In genomic region chr6:119148102-119148824, GRCh38 we compare ENCODE assay signal across 8 cellular contexts.
DNase-seq lines count a peak whose midpoint lies in the region; ATAC-seq, FAIRE-seq and TF ChIP-seq lines count a peak whose summit lies in the region.

No MANE protein-coding gene starts in this region.

- POLR2A ChIA-PET in CD4-positive, alpha-beta T cell (lab: Charles Lee): no interaction called here

- CTCF ChIA-PET in CD4-positive, alpha-beta T cell (lab: Charles Lee): no interaction called here

- intact Hi-C loops in pancreas (cut with DNase I): no loop called here
- intact Hi-C loops in CD4-positive, alpha-beta T cell (cut with DNase I, micrococcal nuclease): no loop called here

- H3K4me3 Mint-ChIP-seq in CD4-positive, alpha-beta T cell: no peak overlapping the region

- H3K4me1 Mint-ChIP-seq in CD4-positive, alpha-beta T cell (ENCODE audit: low read depth): peaks cover 16% of the 10 kb centered on the region

- peak overlapping the region in 2 of 4 donors; percentile 17 to 40 for H3K4me3 ChIP-seq in pancreas

- FAIRE-seq in pancreas (lab: Jason Lieb, UNC): no peak

- no peak overlapping the region for H3K27ac Mint-ChIP-seq in CD4-positive, alpha-beta T cell

- H3K36me3 ChIP-seq in pancreas: no peaks in the 10 kb centered on the region

- DNase-seq in A172 (ENCODE audit: low spot score): peak; percentile 71
- peak; percentile 57 for DNase-seq in ELF-1 (ENCODE audit: low read depth, low spot score)
- peak; percentile 59 for DNase-seq in MV-4-11 (lab: John Stamatoyannopoulos, UW)
- DNase-seq in foreskin melanocyte: peak; percentile 72
- DNase-seq in pancreas: peak in 3 of 6 donors; percentile 53 to 73 (median 56)
- DNase-seq in CD4-positive, alpha-beta T cell: no peak

- no peaks in the 10 kb centered on the region for H3K27me3 Mint-ChIP-seq in CD4-positive, alpha-beta T cell

- H3K9me3 Mint-ChIP-seq in CD4-positive, alpha-beta T cell: no peaks in the 10 kb centered on the region

- no peaks in the 10 kb centered on the region for H3K9me3 ChIP-seq in pancreas
- no peaks in the 10 kb centered on the region for H3K9me3 ChIP-seq in CD4-positive, alpha-beta T cell (ENCODE audit: control insufficient read depth, low read length)

- H3K27me3 ChIP-seq in pancreas: no peaks in the 10 kb centered on the region
- no peaks in the 10 kb centered on the region for H3K27me3 ChIP-seq in CD4-positive, alpha-beta T cell (ENCODE audit: control insufficient read depth, insufficient read depth, low read length)

- H3K36me3 Mint-ChIP-seq in CD4-positive, alpha-beta T cell (ENCODE audit: low read depth): no peaks in the 10 kb centered on the region

- WGBS in pancreas, 2 donors: 25 to 33% methylated on average over 5 of the region's 5 CpGs

- H3K27ac ChIP-seq in VCaP (no peak overlapping the region; the same call in 1 of the 2 replicates), pancreas (peak overlapping the region in 1 of 4 donors; percentile 58)
- no peak overlapping the region for H3K27ac ChIP-seq in CD4-positive, alpha-beta T cell (ENCODE audit: low read depth, low read length)

- TF ChIP-seq CTCF in VCaP (conservative IDR thresholded peaks at IDR 0.05) (peak; percentile 75), pancreas (IDR thresholded peaks at IDR 0.05) (peak; percentile 28 to 55 (median 32))
- TF ChIP-seq CTCF in CD4-positive, alpha-beta T cell (IDR thresholded peaks at IDR 0.05): no peak

- peaks cover 0 to 8% (median 7%) of the 10 kb centered on the region in 3 donors for H3K4me1 ChIP-seq in pancreas

- ATAC-seq in pancreas (peak; percentile 89 to 94 (median 92)), HG02798 (IDR thresholded peaks at IDR 0.05; ENCODE audit: poor library complexity, unreplicated experiment) (no peak)
- ATAC-seq in CD4-positive, alpha-beta T cell (ENCODE audit: poor library complexity): no peak

Comparison
In these comparisons a context has a peak if more than half of its experiments do, and no peak if none do; other contexts are left out.
1. DNase-seq: peak in A172 (single experiment), ELF-1 (single experiment), MV-4-11 (single experiment) and foreskin melanocyte (single experiment); none in CD4-positive, alpha-beta T cell (0 of 10).
2. ATAC-seq: peak in pancreas (4 of 4); none in CD4-positive, alpha-beta T cell (single experiment) and HG02798 (single experiment).